8 cellular contexts compared by ENCODE assay signal in genomic region chr12:112937741-112938719, GRCh38. TPM values are rescaled to one million over a fixed set of nuclear protein-coding genes. Genes with fewer than 3 reads are reported as not detected.
A peak's percentile ranks its signal among the peaks of the same experiment; 100 is the strongest.
DNase-seq lines count a peak whose midpoint lies in the region; ATAC-seq, FAIRE-seq and TF ChIP-seq lines count a peak whose summit lies in the region.

A gene with protein sequence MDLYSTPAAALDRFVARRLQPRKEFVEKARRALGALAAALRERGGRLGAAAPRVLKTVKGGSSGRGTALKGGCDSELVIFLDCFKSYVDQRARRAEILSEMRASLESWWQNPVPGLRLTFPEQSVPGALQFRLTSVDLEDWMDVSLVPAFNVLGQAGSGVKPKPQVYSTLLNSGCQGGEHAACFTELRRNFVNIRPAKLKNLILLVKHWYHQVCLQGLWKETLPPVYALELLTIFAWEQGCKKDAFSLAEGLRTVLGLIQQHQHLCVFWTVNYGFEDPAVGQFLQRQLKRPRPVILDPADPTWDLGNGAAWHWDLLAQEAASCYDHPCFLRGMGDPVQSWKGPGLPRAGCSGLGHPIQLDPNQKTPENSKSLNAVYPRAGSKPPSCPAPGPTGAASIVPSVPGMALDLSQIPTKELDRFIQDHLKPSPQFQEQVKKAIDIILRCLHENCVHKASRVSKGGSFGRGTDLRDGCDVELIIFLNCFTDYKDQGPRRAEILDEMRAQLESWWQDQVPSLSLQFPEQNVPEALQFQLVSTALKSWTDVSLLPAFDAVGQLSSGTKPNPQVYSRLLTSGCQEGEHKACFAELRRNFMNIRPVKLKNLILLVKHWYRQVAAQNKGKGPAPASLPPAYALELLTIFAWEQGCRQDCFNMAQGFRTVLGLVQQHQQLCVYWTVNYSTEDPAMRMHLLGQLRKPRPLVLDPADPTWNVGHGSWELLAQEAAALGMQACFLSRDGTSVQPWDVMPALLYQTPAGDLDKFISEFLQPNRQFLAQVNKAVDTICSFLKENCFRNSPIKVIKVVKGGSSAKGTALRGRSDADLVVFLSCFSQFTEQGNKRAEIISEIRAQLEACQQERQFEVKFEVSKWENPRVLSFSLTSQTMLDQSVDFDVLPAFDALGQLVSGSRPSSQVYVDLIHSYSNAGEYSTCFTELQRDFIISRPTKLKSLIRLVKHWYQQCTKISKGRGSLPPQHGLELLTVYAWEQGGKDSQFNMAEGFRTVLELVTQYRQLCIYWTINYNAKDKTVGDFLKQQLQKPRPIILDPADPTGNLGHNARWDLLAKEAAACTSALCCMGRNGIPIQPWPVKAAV (plus strand): TSS chr12:112938474. CDS start chr12:112938531, 57 bp downstream.

- peak within 1 kb of the TSS; percentile 78 for H2AFZ ChIP-seq in GM12878 (ENCODE audit: control insufficient read depth, low read depth, low read length)

- peak within 1 kb of the TSS; percentile 70 for H3K4me3 ChIP-seq in GM12878

- RAD21 ChIA-PET in GM12878 (lab: Charles Lee; ENCODE audit: unreplicated experiment) = interaction anchor here (1.1 to 2.0 kb wide), 4 partner anchors 13 to 40 kb away, joined by 5 to 19 read pairs (median 10); partner anchors contain the start of genes OAS1 and OAS2

- ATAC-seq in GM12878 = peak; percentile 81
- peak; percentile 98 for ATAC-seq in sciatic nerve
- ATAC-seq in GM18858 (IDR thresholded peaks at IDR 0.05; ENCODE audit: unreplicated experiment) = no peak

- peaks cover 8% of the 10 kb centered on the region for H3K4me1 ChIP-seq in GM12878 (ENCODE audit: control insufficient read depth, insufficient read depth, low read length)

- TF ChIP-seq EP300 in GM12878 (IDR thresholded peaks at IDR 0.05; ENCODE audit: borderline replicate concordance in 1 of 2, control insufficient read depth in 1 of 2, low read depth in 2 of 2, low read length in 2 of 2) = no peak

- in situ Hi-C loops in GM12878 (cut with MboI) = no loop called here

- no TSS peak for BruUV-seq in GM12878 (replicated peaks; lab: Mats Ljungman, UMichigan)

- H3K9me3 ChIP-seq in KOPT-K1 (ENCODE audit: insufficient read depth, low read length, poor library complexity, severe bottlenecking) = no peaks in the 10 kb centered on the region
- no peaks in the 10 kb centered on the region for H3K9me3 ChIP-seq in GM12878 (replicated peaks; ENCODE audit: control insufficient read depth, insufficient read depth, low read length)

- 7% methylated on average over 50 of the region's 50 CpGs for WGBS in GM12878 (ENCODE audit: insufficient coverage, insufficient replicate concordance, low lambda C conversion rate, missing lambda C conversion rate)

- no peaks in the 10 kb centered on the region for H4K20me1 ChIP-seq in GM12878 (ENCODE audit: control insufficient read depth, insufficient read depth)

- peak; percentile 39 for TF ChIP-seq POLR2A in GM15510 (IDR thresholded peaks at IDR 0.05; ENCODE audit: borderline replicate concordance, extremely low read depth, insufficient read length)
- TF ChIP-seq POLR2A in GM12878 (IDR thresholded peaks at IDR 0.05; ENCODE audit: low read depth, low read length) = peak; percentile 49; the same call in 1 of the 2 replicates

- H3K4me2 ChIP-seq in GM12878 (ENCODE audit: control insufficient read depth, insufficient read depth) = peak within 1 kb of the TSS; percentile 99

- CTCF ChIA-PET in GM12878 (lab: Yijun Ruan, JAX) = interaction anchor here (0.7 to 2.0 kb wide), 7 partner anchors 10 to 43 kb away, joined by 3 to 16 read pairs (median 6); partner anchors contain the start of gene OAS2

- 0 out of 6 replicates have a peak, but pooled peaks of 1 of the 3 experiments have one; percentile 3 for TF ChIP-seq CTCF in GM12878 (IDR thresholded peaks at IDR 0.05 in 2 of 3, conservative IDR thresholded peaks at IDR 0.05 in 1 of 3; ENCODE audit: control insufficient read depth in 2 of 3, extremely low read depth in 1 of 3, insufficient read depth in 1 of 3, low read depth in 3 of 3, low read length in 3 of 3)

- no peaks in the 10 kb centered on the region for H3K27me3 ChIP-seq in GM12878 (replicated peaks in 1 of 2; ENCODE audit: control insufficient read depth in 2 of 2, insufficient read depth in 2 of 2, low read length in 1 of 2)

- DNase-seq in 8988T (peak; percentile 53), T-helper 9 cell (peak; percentile 57), GM12878 (ENCODE audit: low read depth, low spot score) (peak; percentile 45), hypothalamus (lab: John Stamatoyannopoulos, UW) (peak in 40 of 51 donors; percentile 8 to 57 (median 34)), sciatic nerve (ENCODE audit: low spot score) (peak; percentile 93)

- peak within 1 kb of the TSS; percentile 70 for H3K9ac ChIP-seq in GM12878 (ENCODE audit: control insufficient read depth, insufficient read depth, low read length)

- H3K27ac ChIP-seq in KOPT-K1 (ENCODE audit: low read depth, low read length, poor library complexity, severe bottlenecking) (peak within 1 kb of the TSS; percentile 59), GM12878 (ENCODE audit: control insufficient read depth, insufficient read depth) (peak within 1 kb of the TSS; percentile 67)

- TF ChIP-seq RAD21 in GM12878 (IDR thresholded peaks at IDR 0.05; ENCODE audit: insufficient read depth, low read depth, low read length) = no peak

- peak; percentile 92 for FAIRE-seq in GM12878 (lab: Jason Lieb, UNC)

- H3K79me2 ChIP-seq in GM12878 (ENCODE audit: control insufficient read depth, insufficient read depth, low read length) = peaks cover 26% of the 10 kb centered on the region

- SMC1A ChIA-PET in GM12878 (lab: Charles Lee; ENCODE audit: uncharacterized antibody, unreplicated experiment) = interaction anchor here (0.8 to 3.4 kb wide), 6 partner anchors 12 to 55 kb away, joined by 3 to 27 read pairs (median 8); partner anchors contain the start of genes OAS1 and OAS2

- H3K36me3 ChIP-seq in KOPT-K1 (ENCODE audit: insufficient read depth, low read length) = peaks cover 10% of the 10 kb centered on the region; the same call in 1 of the 2 replicates
- peaks cover 0 to under 1% of the 10 kb centered on the region in 2 experiments; a peak in 2 of 4 replicates for H3K36me3 ChIP-seq in GM12878 (ENCODE audit: control insufficient read depth in 2 of 2, insufficient read depth in 2 of 2, low read length in 1 of 2)

- POLR2A ChIA-PET in GM12878 (lab: Charles Lee) = interaction anchor here (0.8 to 2.1 kb wide), 7 partner anchors 13 to 42 kb away, joined by 3 to 16 read pairs (median 4); partner anchors contain the start of genes OAS1 and OAS2

- intact Hi-C loops in GM12878 (cut with micrococcal nuclease; ENCODE audit: unreplicated experiment) = loop anchor here (1.0 kb wide), 1 partner anchor 31 kb away; no protein-coding TSS in a partner anchor
- intact Hi-C loops in sciatic nerve (cut with DNase I) = no loop called here

TF ChIP-seq in GM12878, 131 proteins besides CTCF, POLR2A, EP300 and RAD21 (continues in another document):
- TF ChIP-seq MXI1 (IDR thresholded peaks at IDR 0.05; ENCODE audit: low read depth, low read length) (peak; percentile 43), ZSCAN29 (IDR thresholded peaks at IDR 0.05) (no peak), KLF5 (IDR thresholded peaks at IDR 0.05; ENCODE audit: partially characterized antibody) (peak; percentile 29), CREB1 (IDR thresholded peaks at IDR 0.05; ENCODE audit: low read depth) (no peak), FOXK2 (IDR thresholded peaks at IDR 0.05) (no peak), BACH1 (IDR thresholded peaks at IDR 0.05; ENCODE audit: borderline replicate concordance) (peak; percentile 64; the same call in 1 of the 2 replicates), CBFB (IDR thresholded peaks at IDR 0.05; ENCODE audit: low read depth) (0 out of 2 replicates have a peak, but pooled peaks have one; percentile 22)

RNA-seq across cellular contexts. Expression of the gene that starts here (rescaled TPM):
- 70.3 and 71.7 TPM in 2 replicates for total RNA-seq in GM12878 (2013; cell fraction: nucleolus; rRNA removed)
- total RNA-seq in GM12878 (2014; rRNA removed) (22.2 and 28.5 TPM in 2 replicates), GM12878 (2014; rRNA removed; fragmentation: Illumina TruSeq; extraction: Trizol) (13.8 and 16.4 TPM in 2 replicates), GM12878 (2021) (39.0 and 44.0 TPM in 2 replicates), sciatic nerve (10.0 TPM)
- 17.1 TPM for polyA plus RNA-seq in GM12878 (2011; ENCODE audit: low read depth)
- polyA plus RNA-seq in GM12878 (2011; rRNA removed) (62.6 and 107 TPM in 2 replicates), GM12878 (2014; fragmentation: Illumina TruSeq; extraction: Trizol) (30.1 and 30.7 TPM in 2 replicates), GM12878 (2014; fragmentation: Nextera tagmentation; extraction: Ambion mirVana) (1 to 10 TPM; 5.1 to 5.9 TPM), GM12878 (2014; rRNA removed) (27.8 and 30.9 TPM in 2 replicates), GM12878 (2016; fragmentation: Nextera tagmentation; extraction: Ambion mirVana) (10 to 100 TPM; 10.8 to 11.0 TPM)
- polyA plus RNA-seq in GM12878 (2011; cell fraction: cytosol; rRNA removed) = 120 and 180 TPM in 2 replicates
- 245 and 329 TPM in 2 replicates for polyA plus RNA-seq in GM12878 (2011; cell fraction: nucleus; rRNA removed)
- polyA plus RNA-seq in GM12878 (2012) = 24.3 and 27.7 TPM in 2 replicates
- polyA minus RNA-seq in GM12878 (2011; rRNA and poly(A)+ RNA removed) = 179 and 262 TPM in 2 replicates
- polyA minus RNA-seq in GM12878 (2011; cell fraction: cytosol; rRNA and poly(A)+ RNA removed) = 36.1 and 38.2 TPM in 2 replicates
- 56.2 and 85.2 TPM in 2 replicates for polyA minus RNA-seq in GM12878 (2011; cell fraction: nucleus; rRNA and poly(A)+ RNA removed)

Comparison
In these comparisons a context has a peak if more than half of its experiments do, and no peak if none do; other contexts are left out.
1. DNase-seq: peak in every context shown above with its lines; median percentile 93 in sciatic nerve; 57 in T-helper 9 cell; 53 in 8988T; 45 in GM12878; 34 in hypothalamus.